In genomic region chr6:140441256-140441655, GRCh38 we compare ENCODE assay signal across 8 cellular contexts.
DNase-seq lines count a peak whose midpoint lies in the region; ATAC-seq and TF ChIP-seq lines count a peak whose summit lies in the region.

No MANE protein-coding gene starts in this region.

- H3K36me3 Mint-ChIP-seq in nephron (ENCODE audit: low read depth), result peaks cover 3% of the 10 kb centered on the region
- H3K36me3 Mint-ChIP-seq in activated naive CD4-positive, alpha-beta T cell treated with anti-CD3 and anti-CD28 coated beads, Interleukin-2, amount 50 U/mL, for 72 hours, result no peaks in the 10 kb centered on the region

- no peak for ATAC-seq in GM18870 (IDR thresholded peaks at IDR 0.05; ENCODE audit: unreplicated experiment)
- no peak for ATAC-seq in activated naive CD4-positive, alpha-beta T cell treated with anti-CD3 and anti-CD28 coated beads, Interleukin-2, amount 50 U/mL, for 72 hours

- H3K4me3 ChIP-seq in AG10803 (ENCODE audit: low read length), result no peak overlapping the region

- peaks cover 29% of the 10 kb centered on the region for H3K4me1 Mint-ChIP-seq in nephron

- H3K27ac Mint-ChIP-seq in nephron, result peak overlapping the region in 1 of 3 experiments; percentile 8
- no peak overlapping the region for H3K27ac Mint-ChIP-seq in activated naive CD4-positive, alpha-beta T cell treated with anti-CD3 and anti-CD28 coated beads, Interleukin-2, amount 50 U/mL, for 72 hours

- DNase-seq in AG10803 (ENCODE audit: low read depth), result peak; percentile 94
- DNase-seq in GM20000 (ENCODE audit: low spot score), result no peak
- DNase-seq in OCI-M2 (lab: John Stamatoyannopoulos, UW; ENCODE audit: unreplicated experiment), result peak; percentile 35
- DNase-seq in fibroblast of gingiva (ENCODE audit: low read depth), result peak; percentile 50
- DNase-seq in stimulated activated CD8-positive, alpha-beta memory T cell treated with anti-CD3 and anti-CD28 coated beads, Interleukin-4, amount 100 ng/mL, for 48 hours, result no peak
- no peak for DNase-seq in activated naive CD4-positive, alpha-beta T cell treated with anti-CD3 and anti-CD28 coated beads, Interleukin-2, amount 50 U/mL, for 72 hours (ENCODE audit: low spot score in 2 of 2)

- no peaks in the 10 kb centered on the region for H3K27me3 Mint-ChIP-seq in nephron (ENCODE audit: low read depth)

- no peak overlapping the region for H3K4me3 Mint-ChIP-seq in nephron

- TF ChIP-seq CTCF in AG10803 (conservative IDR thresholded peaks at IDR 0.05; ENCODE audit: low read length), result peak; percentile 64
- peak; percentile 37 for TF ChIP-seq CTCF in GM20000 (IDR thresholded peaks at IDR 0.05; ENCODE audit: extremely low read depth, missing control alignments)
- TF ChIP-seq CTCF in nephron (IDR thresholded peaks at IDR 0.05; ENCODE audit: unreplicated experiment in 3 of 3), result peak; percentile 50 to 68 (median 51)

- H3K9me3 Mint-ChIP-seq in nephron, result peaks cover 2% of the 10 kb centered on the region
- no peaks in the 10 kb centered on the region for H3K9me3 Mint-ChIP-seq in activated naive CD4-positive, alpha-beta T cell treated with anti-CD3 and anti-CD28 coated beads, Interleukin-2, amount 50 U/mL, for 72 hours

Comparison
In these comparisons a context has a peak if more than half of its experiments do, and no peak if none do; other contexts are left out.
1. DNase-seq: peak in AG10803 (single experiment), OCI-M2 (single experiment) and fibroblast of gingiva (single experiment); none in GM20000 (single experiment), stimulated activated CD8-positive, alpha-beta memory T cell treated with anti-CD3 and anti-CD28 coated beads, Interleukin-4, amount 100 ng/mL, for 48 hours (single experiment) and activated naive CD4-positive, alpha-beta T cell treated with anti-CD3 and anti-CD28 coated beads, Interleukin-2, amount 50 U/mL, for 72 hours (0 of 2).
2. Peak in every context shown above with its lines, with median percentiles within 50 percentile points of each other: CTCF ChIP-seq.